Comparison of ENCODE assay signal across 13 cellular contexts in genomic region chr3:127915937-127916480, GRCh38. TPM values are rescaled to one million over a fixed set of nuclear protein-coding genes. Genes with fewer than 3 reads are reported as not detected.
A peak's percentile ranks its signal among the peaks of the same experiment; 100 is the strongest.
DNase-seq lines count a peak whose midpoint lies in the region; ATAC-seq and TF ChIP-seq lines count a peak whose summit lies in the region.
"Had no signal": no experiment of that assay in that cellular context is flagged by ENCODE, and none has a peak within 500 bp of the region (broad histone marks: within the 10 kb centered on the region; RNA-seq: fewer than 3 reads in every experiment).

No MANE protein-coding gene starts in this region.

- CTCF ChIA-PET in activated CD8-positive, alpha-beta memory T cell treated with anti-CD3 and anti-CD28 coated beads, Interleukin-2, amount 10 ng/mL, durations not matched to agents 7 days and 5 days (lab: Charles Lee): no interaction called here

- no peak overlapping the region for H3K9ac ChIP-seq in endodermal cell (ENCODE audit: extremely low read depth, low read length, poor library complexity, severe bottlenecking)

- no peaks in the 10 kb centered on the region for H3K36me3 Mint-ChIP-seq in endodermal cell (ENCODE audit: low read depth)
- H3K36me3 Mint-ChIP-seq in natural killer cell treated with Interleukin-12 subunit alpha and Interleukin-12 subunit beta and Interleukin-15 and Interleukin-18, amount 100 ng/mL, for 72 hours: no peaks in the 10 kb centered on the region
- peaks cover 2% of the 10 kb centered on the region for H3K36me3 Mint-ChIP-seq in activated CD8-positive, alpha-beta memory T cell treated with anti-CD3 and anti-CD28 coated beads, Interleukin-2, amount 10 ng/mL, durations not matched to agents 7 days and 5 days

- ATAC-seq in heart left ventricle: peak in 3 of 4 donors; percentile 17 to 45 (median 29)
- ATAC-seq in Right ventricle myocardium inferior: no peak
- ATAC-seq in natural killer cell treated with Interleukin-12 subunit alpha and Interleukin-12 subunit beta and Interleukin-15 and Interleukin-18, amount 100 ng/mL, for 72 hours: no peak
- no peak for ATAC-seq in activated CD8-positive, alpha-beta memory T cell treated with anti-CD3 and anti-CD28 coated beads, Interleukin-2, amount 10 ng/mL, durations not matched to agents 7 days and 5 days

- H3K4me3 ChIP-seq in heart left ventricle: peak overlapping the region; percentile 34 to 69 (median 54)
- H3K4me3 ChIP-seq in endodermal cell (ENCODE audit: low read length): no peak overlapping the region
- H3K4me3 ChIP-seq in BE2C (ENCODE audit: low read depth, low read length): no peak overlapping the region

- H3K9me3 ChIP-seq in heart left ventricle (peaks cover 0 to 4% (median 0%) of the 10 kb centered on the region in 12 donors), endodermal cell (ENCODE audit: control insufficient read depth, low read length) (no peaks in the 10 kb centered on the region), BE2C (no peaks in the 10 kb centered on the region)
- H3K9me3 ChIP-seq: upper lobe of left lung had no signal

- H3K36me3 ChIP-seq in heart left ventricle (no peaks in the 10 kb centered on the region), endodermal cell (ENCODE audit: control insufficient read depth, insufficient read depth, low read length) (no peaks in the 10 kb centered on the region), BE2C (no peaks in the 10 kb centered on the region)
- H3K36me3 ChIP-seq: upper lobe of left lung had no signal

- TF ChIP-seq CTCF in heart left ventricle (IDR thresholded peaks at IDR 0.05) (no peak), endodermal cell (conservative IDR thresholded peaks at IDR 0.05) (no peak), BE2C (IDR thresholded peaks at IDR 0.05; ENCODE audit: low read depth, low read length) (no peak)

- peaks cover 59% of the 10 kb centered on the region for H3K27me3 Mint-ChIP-seq in endodermal cell (ENCODE audit: insufficient read depth)
- peaks cover 32 to 56% of the 10 kb centered on the region in 2 donors for H3K27me3 Mint-ChIP-seq in natural killer cell treated with Interleukin-12 subunit alpha and Interleukin-12 subunit beta and Interleukin-15 and Interleukin-18, amount 100 ng/mL, for 72 hours
- peaks cover 70% of the 10 kb centered on the region for H3K27me3 Mint-ChIP-seq in activated CD8-positive, alpha-beta memory T cell treated with anti-CD3 and anti-CD28 coated beads, Interleukin-2, amount 10 ng/mL, durations not matched to agents 7 days and 5 days

- H3K27me3 ChIP-seq in heart left ventricle (peaks cover 0 to 19% (median 0%) of the 10 kb centered on the region in 9 donors), endodermal cell (ENCODE audit: control insufficient read depth, insufficient read depth, low read length, poor library complexity, severe bottlenecking) (peaks cover 35% of the 10 kb centered on the region), BE2C (no peaks in the 10 kb centered on the region)

- 48 to 55% (median 51%) methylated on average over 9 of the region's 9 CpGs for WGBS in heart left ventricle, 4 donors
- 92 to 93% methylated on average over 9 of the region's 9 CpGs for WGBS in endodermal cell (ENCODE audit: insufficient coverage in 1 of 2, insufficient read length in 1 of 2), 2 experiments

- no peak for DNase-seq in heart left ventricle
- no peak for DNase-seq in Right ventricle myocardium inferior (ENCODE audit: missing footprints)
- no peak for DNase-seq in endodermal cell
- no peak for DNase-seq in natural killer cell treated with Interleukin-12 subunit alpha and Interleukin-12 subunit beta and Interleukin-15 and Interleukin-18, amount 100 ng/mL, for 72 hours (ENCODE audit: low spot score)
- DNase-seq in NCI-H187 treated with DMSO at 0.1 percent for 48 hours (lab: John Stamatoyannopoulos, UW): no peak
- DNase-seq in activated CD8-positive, alpha-beta memory T cell treated with anti-CD3 and anti-CD28 coated beads, Interleukin-2, amount 10 ng/mL, durations not matched to agents 7 days and 5 days: no peak
- DNase-seq in BE2C: no peak
- no peak for DNase-seq in activated CD4-positive, CD25-positive, alpha-beta regulatory T cell treated with anti-CD3 and anti-CD28 coated beads, Interleukin-2, amount 50 U/mL, for 72 hours
- DNase-seq: effector memory CD4-positive, alpha-beta T cell; Kasumi-1; kidney glomerular epithelial cell had no signal

- H3K4me1 ChIP-seq in heart left ventricle (peaks cover 0 to 35% (median 18%) of the 10 kb centered on the region in 12 donors), endodermal cell (ENCODE audit: control insufficient read depth, insufficient read depth, low read length) (no peaks in the 10 kb centered on the region), BE2C (no peaks in the 10 kb centered on the region)

- peaks cover 11% of the 10 kb centered on the region for H3K9me3 Mint-ChIP-seq in endodermal cell
- H3K9me3 Mint-ChIP-seq in natural killer cell treated with Interleukin-12 subunit alpha and Interleukin-12 subunit beta and Interleukin-15 and Interleukin-18, amount 100 ng/mL, for 72 hours: no peaks in the 10 kb centered on the region
- peaks cover 2% of the 10 kb centered on the region for H3K9me3 Mint-ChIP-seq in activated CD8-positive, alpha-beta memory T cell treated with anti-CD3 and anti-CD28 coated beads, Interleukin-2, amount 10 ng/mL, durations not matched to agents 7 days and 5 days (ENCODE audit: low read depth)

- H3K4me3 Mint-ChIP-seq in endodermal cell: peak overlapping the region; percentile 45
- H3K4me3 Mint-ChIP-seq in natural killer cell treated with Interleukin-12 subunit alpha and Interleukin-12 subunit beta and Interleukin-15 and Interleukin-18, amount 100 ng/mL, for 72 hours: peak overlapping the region; percentile 2
- no peak overlapping the region for H3K4me3 Mint-ChIP-seq in activated CD8-positive, alpha-beta memory T cell treated with anti-CD3 and anti-CD28 coated beads, Interleukin-2, amount 10 ng/mL, durations not matched to agents 7 days and 5 days

- peaks cover 2% of the 10 kb centered on the region for H3K4me1 Mint-ChIP-seq in endodermal cell
- H3K4me1 Mint-ChIP-seq in natural killer cell treated with Interleukin-12 subunit alpha and Interleukin-12 subunit beta and Interleukin-15 and Interleukin-18, amount 100 ng/mL, for 72 hours (ENCODE audit: low read depth in 2 of 2): no peaks in the 10 kb centered on the region
- peaks cover 9% of the 10 kb centered on the region for H3K4me1 Mint-ChIP-seq in activated CD8-positive, alpha-beta memory T cell treated with anti-CD3 and anti-CD28 coated beads, Interleukin-2, amount 10 ng/mL, durations not matched to agents 7 days and 5 days

- intact Hi-C loops in heart left ventricle (cut with DNase I): loop anchor here in 4 of 10 donors (5.0 to 10.0 kb wide), 3 partner anchors 36 to 141 kb away; no protein-coding TSS in a partner anchor
- intact Hi-C loops in Right ventricle myocardium inferior (cut with DNase I): loop anchor here (5.0 kb wide), 2 partner anchors 46 to 136 kb away; partner anchors contain the start of gene SEC61A1

- H3K27ac ChIP-seq in heart left ventricle (peak overlapping the region; percentile 4 to 91 (median 82)), endodermal cell (ENCODE audit: low read depth, low read length) (no peak overlapping the region)

- no peak overlapping the region for H3K27ac Mint-ChIP-seq in endodermal cell
- H3K27ac Mint-ChIP-seq in natural killer cell treated with Interleukin-12 subunit alpha and Interleukin-12 subunit beta and Interleukin-15 and Interleukin-18, amount 100 ng/mL, for 72 hours: no peak overlapping the region
- H3K27ac Mint-ChIP-seq in activated CD8-positive, alpha-beta memory T cell treated with anti-CD3 and anti-CD28 coated beads, Interleukin-2, amount 10 ng/mL, durations not matched to agents 7 days and 5 days: no peak overlapping the region

- TF ChIP-seq POLR2A in heart left ventricle (IDR thresholded peaks at IDR 0.05): no peak

RNA-seq across cellular contexts. Expression of gene KBTBD12, which starts 1.0 kb away (rescaled TPM):
- total RNA-seq in heart left ventricle: 10 to 100 TPM; 24.3 to 47.1 (median 31.9) TPM
- 10 to 100 TPM; 13.2 to 13.7 TPM for polyA plus RNA-seq in heart left ventricle
- total RNA-seq in Right ventricle myocardium inferior: 29.7 TPM
- under 1 TPM; 0.24 to 0.42 TPM for total RNA-seq in endodermal cell
- polyA plus RNA-seq in endodermal cell (2013, experiment 1 of 2): not detected
- polyA plus RNA-seq in endodermal cell (2013, experiment 2 of 2): not detected
- not detected for total RNA-seq in natural killer cell treated with Interleukin-12 subunit alpha and Interleukin-12 subunit beta and Interleukin-15 and Interleukin-18, amount 100 ng/mL, for 72 hours
- not detected for total RNA-seq in activated CD8-positive, alpha-beta memory T cell treated with anti-CD3 and anti-CD28 coated beads, Interleukin-2, amount 10 ng/mL, durations not matched to agents 7 days and 5 days
- polyA plus RNA-seq in BE2C (2012; ENCODE audit: insufficient read depth, insufficient read length, low read depth): 0.17 TPM
- polyA plus RNA-seq: AG04450 had no signal

Comparison
In these comparisons a context has a peak if more than half of its experiments do, and no peak if none do; other contexts are left out.
1. ATAC-seq: peak in heart left ventricle (3 of 4); none in Right ventricle myocardium inferior (single experiment), natural killer cell treated with Interleukin-12 subunit alpha and Interleukin-12 subunit beta and Interleukin-15 and Interleukin-18, amount 100 ng/mL, for 72 hours (0 of 2) and activated CD8-positive, alpha-beta memory T cell treated with anti-CD3 and anti-CD28 coated beads, Interleukin-2, amount 10 ng/mL, durations not matched to agents 7 days and 5 days (single experiment).
2. H3K4me3 ChIP-seq: peak in heart left ventricle (12 of 12); none in endodermal cell (single experiment) and BE2C (single experiment).
3. RNA of gene KBTBD12, which starts 1.0 kb away (total RNA-seq): 24.3 to 47.1 TPM in heart left ventricle and 29.7 TPM in Right ventricle myocardium inferior (single experiment); 0.24 to 0.42 TPM in endodermal cell, not detected in activated CD8-positive, alpha-beta memory T cell treated with anti-CD3 and anti-CD28 coated beads, Interleukin-2, amount 10 ng/mL, durations not matched to agents 7 days and 5 days and not detected in natural killer cell treated with Interleukin-12 subunit alpha and Interleukin-12 subunit beta and Interleukin-15 and Interleukin-18, amount 100 ng/mL, for 72 hours; every median in the first group is over 10 times any median in the second.